ENCODE assay signal across 19 cellular contexts in genomic region chr1:94886361-94886760, GRCh38. TPM values are rescaled to one million over a fixed set of nuclear protein-coding genes. Genes with fewer than 3 reads are reported as not detected.
DNase-seq lines count a peak whose midpoint lies in the region; FAIRE-seq and TF ChIP-seq lines count a peak whose summit lies in the region.
"Had no signal": no experiment of that assay in that cellular context is flagged by ENCODE, and none has a peak within 500 bp of the region (broad histone marks: within the 10 kb centered on the region; RNA-seq: fewer than 3 reads in every experiment).

No MANE protein-coding gene starts in this region.

- peak overlapping the region; percentile 51 for H3K4me3 Mint-ChIP-seq in astrocyte (ENCODE audit: unreplicated experiment)
- H3K4me3 Mint-ChIP-seq in endodermal cell, result no peak overlapping the region
- no peak overlapping the region for H3K4me3 Mint-ChIP-seq in mesothelial cell of epicardium
- H3K4me3 Mint-ChIP-seq: CD4-positive, CD25-positive, alpha-beta regulatory T cell had no signal

- no peak overlapping the region for H3K27ac ChIP-seq in astrocyte (ENCODE audit: low read depth, low read length)
- no peak overlapping the region for H3K27ac ChIP-seq in endodermal cell (ENCODE audit: low read depth, low read length)
- peak overlapping the region; percentile 14 for H3K27ac ChIP-seq in temporal lobe (ENCODE audit: low read depth, low read length)
- no peak overlapping the region for H3K27ac ChIP-seq in OCI-LY7 (ENCODE audit: low read depth, low read length, poor library complexity, severe bottlenecking)
- H3K27ac ChIP-seq: SJSA1 had no signal

- H3K36me3 Mint-ChIP-seq in astrocyte (ENCODE audit: low read depth, unreplicated experiment) (peaks cover 9% of the 10 kb centered on the region), endodermal cell (ENCODE audit: low read depth) (peaks cover 11% of the 10 kb centered on the region), mesothelial cell of epicardium (peaks cover 13% of the 10 kb centered on the region)

- H3K79me2 ChIP-seq in astrocyte (ENCODE audit: insufficient read depth, low read length) (no peaks in the 10 kb centered on the region), OCI-LY7 (ENCODE audit: insufficient read depth, low read depth, low read length) (no peaks in the 10 kb centered on the region)

- H3K4me3 ChIP-seq in astrocyte (ENCODE audit: insufficient read depth, low read depth, low read length) (no peak overlapping the region), endodermal cell (ENCODE audit: low read length) (no peak overlapping the region), OCI-LY7 (ENCODE audit: low read depth, low read length, poor library complexity, severe bottlenecking) (no peak overlapping the region)
- H3K4me3 ChIP-seq: GM12878, HAP-1, SJSA1 had no signal

- H3K4me1 ChIP-seq in astrocyte (ENCODE audit: insufficient read depth, low read length) (peaks cover 11% of the 10 kb centered on the region), endodermal cell (ENCODE audit: control insufficient read depth, insufficient read depth, low read length) (peaks cover 6% of the 10 kb centered on the region), OCI-LY7 (ENCODE audit: insufficient read depth, low read length, poor library complexity, severe bottlenecking) (no peaks in the 10 kb centered on the region)

- no peaks in the 10 kb centered on the region for H3K9me3 Mint-ChIP-seq in astrocyte (ENCODE audit: unreplicated experiment)
- no peaks in the 10 kb centered on the region for H3K9me3 Mint-ChIP-seq in endodermal cell
- no peaks in the 10 kb centered on the region for H3K9me3 Mint-ChIP-seq in mesothelial cell of epicardium

- H3K27me3 Mint-ChIP-seq in astrocyte (ENCODE audit: low read depth, unreplicated experiment) (no peaks in the 10 kb centered on the region), endodermal cell (ENCODE audit: insufficient read depth) (no peaks in the 10 kb centered on the region), mesothelial cell of epicardium (ENCODE audit: low read depth) (no peaks in the 10 kb centered on the region)
- H3K27me3 Mint-ChIP-seq: CD4-positive, CD25-positive, alpha-beta regulatory T cell had no signal

- POLR2A ChIA-PET in OCI-LY7 (lab: Charles Lee), result interaction anchor here (0.9 kb wide), 1 partner anchor 8 kb away, joined by 4 read pairs; no protein-coding TSS in a partner anchor

- no peaks in the 10 kb centered on the region for H4K20me1 ChIP-seq in astrocyte (ENCODE audit: insufficient read depth, low read length)
- no peaks in the 10 kb centered on the region for H4K20me1 ChIP-seq in OCI-LY7 (ENCODE audit: insufficient read depth, low read length)

- H3K27ac Mint-ChIP-seq in astrocyte (ENCODE audit: unreplicated experiment) (no peak overlapping the region), endodermal cell (no peak overlapping the region), mesothelial cell of epicardium (peak overlapping the region; percentile 13)
- H3K27ac Mint-ChIP-seq: CD4-positive, CD25-positive, alpha-beta regulatory T cell had no signal

- no peaks in the 10 kb centered on the region for H3K27me3 ChIP-seq in astrocyte (ENCODE audit: insufficient read depth, low read length)
- H3K27me3 ChIP-seq in endodermal cell (ENCODE audit: control insufficient read depth, insufficient read depth, low read length, poor library complexity, severe bottlenecking), result no peaks in the 10 kb centered on the region
- H3K27me3 ChIP-seq: SJSA1 had no signal

- no TSS peak for BruUV-seq in OCI-LY7 (replicated peaks; lab: Mats Ljungman, UMichigan)

- no peak for DNase-seq in astrocyte (ENCODE audit: low read depth)
- DNase-seq in endodermal cell, result peak; percentile 64
- no peak for DNase-seq in mesothelial cell of epicardium (ENCODE audit: low spot score in 2 of 2, unreplicated experiment in 2 of 2)
- DNase-seq in urothelium cell line (ENCODE audit: low spot score), result no peak
- DNase-seq in OCI-LY7 (ENCODE audit: low spot score), result no peak
- DNase-seq in NCI-H2171 treated with DMSO at 0.1 percent for 48 hours (lab: John Stamatoyannopoulos, UW), result no peak
- DNase-seq: Caco-2; CD4-positive, CD25-positive, alpha-beta regulatory T cell; DMS 273 treated with DMSO at 0.1 percent for 48 hours; DMS79 treated with DMSO at 0.1 percent for 48 hours; KG1; NCI-H1105; NCI-H2081; NCI-H446 treated with DMSO at 0.1 percent for 48 hours; NCI-H526 treated with DMSO at 0.1 percent for 48 hours had no signal

- no peak overlapping the region for H3K4me2 ChIP-seq in astrocyte (ENCODE audit: low read length)
- no peak overlapping the region for H3K4me2 ChIP-seq in OCI-LY7 (ENCODE audit: low read length)

- FAIRE-seq in astrocyte (lab: Jason Lieb, UNC) (no peak), urothelium cell line (lab: Jason Lieb, UNC) (no peak)
- FAIRE-seq: GM12878 had no signal

- no peak for TF ChIP-seq CTCF in astrocyte (IDR thresholded peaks at IDR 0.05; ENCODE audit: insufficient read depth, low read depth, low read length)
- no peak for TF ChIP-seq CTCF in endodermal cell (conservative IDR thresholded peaks at IDR 0.05)
- TF ChIP-seq CTCF in mesothelial cell of epicardium (IDR thresholded peaks at IDR 0.05; ENCODE audit: unreplicated experiment), result no peak
- no peak for TF ChIP-seq CTCF in OCI-LY7 (conservative IDR thresholded peaks at IDR 0.05; ENCODE audit: low read length)

- no peaks in the 10 kb centered on the region for H3K9me3 ChIP-seq in astrocyte (ENCODE audit: insufficient read depth, low read depth, low read length)
- no peaks in the 10 kb centered on the region for H3K9me3 ChIP-seq in endodermal cell (ENCODE audit: control insufficient read depth, low read length)
- no peaks in the 10 kb centered on the region for H3K9me3 ChIP-seq in OCI-LY7 (ENCODE audit: low read length)
- H3K9me3 ChIP-seq: Caco-2, HAP-1, SJSA1 had no signal

- CTCF ChIA-PET in OCI-LY7 (lab: Charles Lee; ENCODE audit: unreplicated experiment), result no interaction called here

- no peaks in the 10 kb centered on the region for H3K9me2 ChIP-seq in OCI-LY7 (ENCODE audit: insufficient read depth, low read length)

- H3K36me3 ChIP-seq in astrocyte (ENCODE audit: insufficient read depth, low read length), result no peaks in the 10 kb centered on the region
- peaks cover 5% of the 10 kb centered on the region for H3K36me3 ChIP-seq in endodermal cell (ENCODE audit: control insufficient read depth, insufficient read depth, low read length)
- no peaks in the 10 kb centered on the region for H3K36me3 ChIP-seq in OCI-LY7 (ENCODE audit: insufficient read depth, low read length)
- H3K36me3 ChIP-seq: HAP-1 had no signal

- H3K9ac ChIP-seq in astrocyte (ENCODE audit: low read length) (no peak overlapping the region), endodermal cell (ENCODE audit: extremely low read depth, low read length, poor library complexity, severe bottlenecking) (no peak overlapping the region)

- intact Hi-C loops in OCI-LY7 (cut with micrococcal nuclease; ENCODE audit: unreplicated experiment), result no loop called here

- H2AFZ ChIP-seq in astrocyte (ENCODE audit: low read depth, low read length) (no peak overlapping the region), OCI-LY7 (ENCODE audit: low read length) (no peak overlapping the region)

- 88 to 92% methylated on average over 2 to 5 of the region's 5 CpGs for WGBS in endodermal cell (ENCODE audit: insufficient coverage in 1 of 2, insufficient read length in 1 of 2), 2 experiments

- H3K4me1 Mint-ChIP-seq in astrocyte (ENCODE audit: low read depth, unreplicated experiment) (peaks cover 9% of the 10 kb centered on the region), endodermal cell (peaks cover 52% of the 10 kb centered on the region), mesothelial cell of epicardium (peaks cover 17% of the 10 kb centered on the region)

RNA-seq across cellular contexts. Expression of gene CNN3, which starts 40.5 kb away (rescaled TPM):
- total RNA-seq in astrocyte, result 515 and 538 TPM in 2 replicates
- total RNA-seq in endodermal cell, result 100 to 1,000 TPM; 275 to 308 TPM
- polyA plus RNA-seq in endodermal cell (2013, experiment 1 of 2), result 390 TPM
- polyA plus RNA-seq in endodermal cell (2013, experiment 2 of 2), result 405 TPM
- total RNA-seq in mesothelial cell of epicardium, result 241 to 260 TPM (median 247 TPM) in 3 replicates
- 123 TPM for total RNA-seq in temporal lobe
- not detected in 2 replicates for total RNA-seq in OCI-LY7 (2014; rRNA removed; shearing (Covaris generic))
- not detected in 2 replicates for total RNA-seq in OCI-LY7 (2022)

Comparison
In these comparisons a context has a peak if more than half of its experiments do, and no peak if none do; other contexts are left out.
1. RNA of gene CNN3, which starts 40.5 kb away (total RNA-seq): 515 to 538 TPM in astrocyte, 275 to 308 TPM in endodermal cell, 241 to 260 TPM in mesothelial cell of epicardium and 123 TPM in temporal lobe (single experiment); not detected in OCI-LY7; every median in the first group is over 100 times any median in the second.